In the genomic region with DNA sequence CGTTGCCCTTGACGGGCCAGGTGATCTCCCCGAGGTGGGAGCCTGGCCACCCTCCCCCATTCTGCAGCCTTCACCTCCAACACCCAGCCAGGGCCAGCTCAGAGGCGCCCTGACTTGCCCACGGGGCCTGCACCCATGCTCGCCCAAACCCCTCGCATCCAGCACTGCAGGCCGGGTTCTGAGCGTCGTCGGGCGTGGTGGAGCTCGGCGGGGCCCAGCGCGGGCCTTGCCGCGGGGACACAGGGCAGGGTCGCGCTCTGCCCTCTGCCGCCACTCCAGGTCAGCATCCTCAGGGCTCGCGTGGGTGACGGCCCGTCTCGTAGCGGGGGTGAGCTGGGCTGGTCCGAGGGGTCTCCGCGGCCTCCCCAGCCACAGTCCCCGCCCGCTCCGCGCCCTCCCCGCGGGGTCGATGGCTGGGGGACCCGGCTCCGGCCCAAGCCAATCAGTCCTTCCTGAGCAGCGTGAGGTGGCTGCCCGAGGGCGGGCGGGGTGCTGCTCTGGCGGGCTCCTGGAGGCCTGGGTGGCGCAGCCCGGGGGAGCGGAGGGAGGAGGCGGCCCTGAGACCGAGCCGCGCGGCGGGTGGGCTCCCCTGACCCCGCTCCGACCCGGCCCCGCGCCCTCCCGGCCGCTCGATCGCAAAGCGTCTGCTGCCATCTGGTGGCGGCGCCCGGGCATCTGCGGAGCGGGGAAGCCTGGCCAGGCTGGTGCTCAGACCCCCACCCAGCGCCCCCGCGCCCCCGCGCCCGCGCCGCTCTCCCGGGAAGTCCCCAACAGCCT, we compare ENCODE assay signal across 8 cellular contexts.
DNase-seq lines count a peak whose midpoint lies in the region; ATAC-seq and TF ChIP-seq lines count a peak whose summit lies in the region.

No MANE protein-coding gene starts in this region.

- peaks cover 47% of the 10 kb centered on the region for H3K27me3 ChIP-seq in MM.1S (replicated peaks; ENCODE audit: insufficient read depth, low read length)

- H3K4me1 ChIP-seq in MM.1S (ENCODE audit: low read length) = no peaks in the 10 kb centered on the region

- no peak overlapping the region; the same call in 1 of the 2 replicates for H3K9ac ChIP-seq in MM.1S (ENCODE audit: low read length)

- peak overlapping the region; percentile 98 for H3K4me2 ChIP-seq in MM.1S (ENCODE audit: low read depth, low read length)

- H3K27ac ChIP-seq in MM.1S (ENCODE audit: low read length) (no peak overlapping the region), coronary artery (no peak overlapping the region)

- no peaks in the 10 kb centered on the region for H3K9me3 ChIP-seq in MM.1S (replicated peaks; ENCODE audit: insufficient read depth, low read length)

- H3F3A ChIP-seq in MM.1S (ENCODE audit: insufficient read depth, low read length) = no peaks in the 10 kb centered on the region

- H4K20me1 ChIP-seq in MM.1S (ENCODE audit: insufficient read depth, low read length) = no peaks in the 10 kb centered on the region

- H3K4me3 ChIP-seq in MM.1S (ENCODE audit: low read length) = peak overlapping the region; percentile 56
- peak overlapping the region; percentile 69 for H3K4me3 ChIP-seq in coronary artery

- TF ChIP-seq CTCF in MM.1S (IDR thresholded peaks at IDR 0.05; ENCODE audit: low read length) (peak; percentile 69), coronary artery (IDR thresholded peaks at IDR 0.05) (peak; percentile 94)

- H2AFZ ChIP-seq in MM.1S (ENCODE audit: low read length) = peak overlapping the region; percentile 49

- peak; percentile 65 for DNase-seq in AG08395 (ENCODE audit: low spot score)
- peak; percentile 12 for DNase-seq in MM.1S
- DNase-seq in activated CD4-positive, alpha-beta T cell treated with anti-CD3 and anti-CD28 coated beads for 48 hours = peak; percentile 77
- no peak for DNase-seq in coronary artery (ENCODE audit: low spot score)
- peak; percentile 24 to 51 for DNase-seq in lung microvascular endothelial cell (ENCODE audit: low read depth in 2 of 2)
- peak; percentile 21 for DNase-seq in stimulated activated CD8-positive, alpha-beta memory T cell treated with anti-CD3 and anti-CD28 coated beads, Interleukin-12 subunit alpha, Interleukin-12 subunit beta, amount 100 ng/mL, for 24 hours (ENCODE audit: extremely low read depth)
- no peak for DNase-seq in pons (ENCODE audit: low spot score)

- peak; percentile 76 for ATAC-seq in GM19023 (IDR thresholded peaks at IDR 0.05; ENCODE audit: unreplicated experiment)

- no peaks in the 10 kb centered on the region for H3K36me3 ChIP-seq in MM.1S (replicated peaks; ENCODE audit: insufficient read depth, low read length)

- H3K9me2 ChIP-seq in MM.1S (replicated peaks; ENCODE audit: insufficient read depth, low read length) = no peaks in the 10 kb centered on the region

- H3K79me2 ChIP-seq in MM.1S (ENCODE audit: low read length) = no peaks in the 10 kb centered on the region

Comparison
In these comparisons a context has a peak if more than half of its experiments do, and no peak if none do; other contexts are left out.
1. DNase-seq: peak in AG08395 (single experiment), MM.1S (single experiment), activated CD4-positive, alpha-beta T cell treated with anti-CD3 and anti-CD28 coated beads for 48 hours (single experiment), lung microvascular endothelial cell (2 of 2) and stimulated activated CD8-positive, alpha-beta memory T cell treated with anti-CD3 and anti-CD28 coated beads, Interleukin-12 subunit alpha, Interleukin-12 subunit beta, amount 100 ng/mL, for 24 hours (single experiment); none in coronary artery (single experiment) and pons (single experiment).